Comparison of ENCODE assay signal across 13 cellular contexts in genomic region chr6:140071601-140072062, GRCh38.
A peak's percentile ranks its signal among the peaks of the same experiment; 100 is the strongest.
DNase-seq lines count a peak whose midpoint lies in the region; FAIRE-seq and TF ChIP-seq lines count a peak whose summit lies in the region.
"Had no signal": no experiment of that assay in that cellular context is flagged by ENCODE, and none has a peak within 500 bp of the region (broad histone marks: within the 10 kb centered on the region; RNA-seq: fewer than 3 reads in every experiment).

No MANE protein-coding gene starts in this region.

- no peak overlapping the region for H3K4me3 Mint-ChIP-seq in mesothelial cell of epicardium

- no peaks in the 10 kb centered on the region for H3K36me3 Mint-ChIP-seq in mesothelial cell of epicardium

- H3K27me3 ChIP-seq in bronchial epithelial cell (ENCODE audit: control insufficient read depth, insufficient read depth, low read length), result no peaks in the 10 kb centered on the region

- peak overlapping the region; percentile 49 for H3K27ac Mint-ChIP-seq in mesothelial cell of epicardium

- peaks cover 3% of the 10 kb centered on the region for H3K9me3 Mint-ChIP-seq in mesothelial cell of epicardium

- no peak for FAIRE-seq in bronchial epithelial cell (lab: Jason Lieb, UNC)
- FAIRE-seq: GM19239 had no signal

- DNase-seq in AG10803 (ENCODE audit: low read depth), result peak; percentile 96
- peak; percentile 38 for DNase-seq in HT1080 (ENCODE audit: low read depth)
- DNase-seq in bronchial epithelial cell (ENCODE audit: low read depth), result peak; percentile 32
- no peak for DNase-seq in mesothelial cell of epicardium (ENCODE audit: low spot score in 2 of 2, unreplicated experiment in 2 of 2)
- no peak for DNase-seq in stimulated activated CD4-positive, alpha-beta T cell treated with anti-CD3 and anti-CD28 coated beads, Interleukin-2, amount 100 ng/mL, for 48 hours
- DNase-seq in activated CD4-positive, alpha-beta T cell treated with anti-CD3 and anti-CD28 coated beads, Interleukin-2, amount 50 U/mL, for 4 hours, result no peak
- no peak for DNase-seq in DMS53 treated with DMSO at 0.1 percent for 48 hours (lab: John Stamatoyannopoulos, UW; ENCODE audit: unreplicated experiment)
- DNase-seq in NCI-H345 (lab: John Stamatoyannopoulos, UW), result no peak
- DNase-seq: C1 segment of cervical spinal cord, foreskin melanocyte, mesendoderm, NCI-H1048 had no signal

- peaks cover 39% of the 10 kb centered on the region for H3K4me1 Mint-ChIP-seq in mesothelial cell of epicardium

- H3K36me3 ChIP-seq in bronchial epithelial cell (ENCODE audit: control insufficient read depth, insufficient read depth, low read length), result no peaks in the 10 kb centered on the region

- H3K4me3 ChIP-seq in AG10803 (ENCODE audit: low read length) (no peak overlapping the region), bronchial epithelial cell (ENCODE audit: low read depth, low read length) (no peak overlapping the region)

- no peak for TF ChIP-seq CTCF in AG10803 (conservative IDR thresholded peaks at IDR 0.05; ENCODE audit: low read length)
- TF ChIP-seq CTCF in bronchial epithelial cell (IDR thresholded peaks at IDR 0.05; ENCODE audit: insufficient read depth, low read length, severe bottlenecking), result no peak
- no peak for TF ChIP-seq CTCF in mesothelial cell of epicardium (IDR thresholded peaks at IDR 0.05; ENCODE audit: unreplicated experiment)

- H3K27me3 Mint-ChIP-seq in mesothelial cell of epicardium (ENCODE audit: low read depth), result no peaks in the 10 kb centered on the region

Comparison
In these comparisons a context has a peak if more than half of its experiments do, and no peak if none do; other contexts are left out.
1. DNase-seq: peak in AG10803 (single experiment), HT1080 (single experiment) and bronchial epithelial cell (single experiment); none in mesothelial cell of epicardium (0 of 2), stimulated activated CD4-positive, alpha-beta T cell treated with anti-CD3 and anti-CD28 coated beads, Interleukin-2, amount 100 ng/mL, for 48 hours (0 of 2), activated CD4-positive, alpha-beta T cell treated with anti-CD3 and anti-CD28 coated beads, Interleukin-2, amount 50 U/mL, for 4 hours (0 of 2), DMS53 treated with DMSO at 0.1 percent for 48 hours (single experiment) and NCI-H345 (single experiment).